Comparison of ENCODE assay signal across 13 cellular contexts in genomic region chr2:224009605-224010330, GRCh38. TPM values are rescaled to one million over a fixed set of nuclear protein-coding genes. Genes with fewer than 3 reads are reported as not detected.
DNase-seq lines count a peak whose midpoint lies in the region; ATAC-seq, FAIRE-seq and TF ChIP-seq lines count a peak whose summit lies in the region.
"Had no signal": no experiment of that assay in that cellular context is flagged by ENCODE, and none has a peak within 500 bp of the region (broad histone marks: within the 10 kb centered on the region; RNA-seq: fewer than 3 reads in every experiment).

No MANE protein-coding gene starts in this region.

- H3K4me1 Mint-ChIP-seq in WTC11 (peaks cover 37% of the 10 kb centered on the region), mesothelial cell of epicardium (peaks cover 8% of the 10 kb centered on the region)

- ATAC-seq in A549 (0 out of 6 replicates have a peak, but pooled peaks of 1 of the 2 experiments have one; percentile 20), WTC11 (no peak), HG03469 (IDR thresholded peaks at IDR 0.05; ENCODE audit: unreplicated experiment) (no peak)

- TF ChIP-seq POLR2A in A549 (IDR thresholded peaks at IDR 0.05; ENCODE audit: low read length), result no peak

- TF ChIP-seq CTCF in A549 (IDR thresholded peaks at IDR 0.05) (no peak), WTC11 (IDR thresholded peaks at IDR 0.05) (no peak), fibroblast of villous mesenchyme (IDR thresholded peaks at IDR 0.05; ENCODE audit: insufficient read depth, low read depth, low read length) (no peak), mesothelial cell of epicardium (IDR thresholded peaks at IDR 0.05; ENCODE audit: unreplicated experiment) (no peak)

- H3K4me2 ChIP-seq in A549, result peak overlapping the region; percentile 34

- H3K4me1 ChIP-seq in A549, result peaks cover 29% of the 10 kb centered on the region
- peaks cover 26% of the 10 kb centered on the region for H3K4me1 ChIP-seq in HUES48 (ENCODE audit: control insufficient read depth, insufficient read depth, low read length)
- H3K4me1 ChIP-seq: vagina had no signal

- H3K9ac ChIP-seq in HUES48 (ENCODE audit: low read depth, low read length), result no peak overlapping the region

- H3K36me3 Mint-ChIP-seq in WTC11, result no peaks in the 10 kb centered on the region
- no peaks in the 10 kb centered on the region for H3K36me3 Mint-ChIP-seq in mesothelial cell of epicardium

- TF ChIP-seq EP300 in A549 (IDR thresholded peaks at IDR 0.05), result no peak

- DNase-seq in A549 (ENCODE audit: low read depth in 1 of 2, low spot score in 1 of 2) (peak in 1 of 2 experiments; percentile 20), WTC11 (ENCODE audit: low spot score) (no peak), fibroblast of villous mesenchyme (ENCODE audit: low read depth) (peak; percentile 57), DMS 273 treated with DMSO at 0.1 percent for 48 hours (lab: John Stamatoyannopoulos, UW) (no peak), mesothelial cell of epicardium (ENCODE audit: low spot score in 2 of 2, unreplicated experiment in 2 of 2) (no peak)
- DNase-seq in activated naive CD4-positive, alpha-beta T cell treated with anti-CD3 and anti-CD28 coated beads, Interleukin-2, amount 50 U/mL, for 16 hours, result no peak
- DNase-seq: activated naive CD4-positive, alpha-beta T cell treated with anti-CD3 and anti-CD28 coated beads, Interleukin-2, amount 10 ng/mL, durations not matched to agents 7 days and 5 days; dermis blood vessel endothelial cell; Karpas-422; nucleus accumbens had no signal

- H3K4me3 ChIP-seq in A549 (no peak overlapping the region), HUES48 (ENCODE audit: low read depth, low read length) (no peak overlapping the region), fibroblast of villous mesenchyme (ENCODE audit: low read depth, low read length) (no peak overlapping the region)
- H3K4me3 ChIP-seq: vagina had no signal

- WGBS in A549 (ENCODE audit: missing lambda C conversion rate), result 85% methylated on average over 5 of the region's 5 CpGs

- no peaks in the 10 kb centered on the region for H3K9me3 Mint-ChIP-seq in WTC11
- no peaks in the 10 kb centered on the region for H3K9me3 Mint-ChIP-seq in mesothelial cell of epicardium
- H3K9me3 Mint-ChIP-seq: activated naive CD4-positive, alpha-beta T cell treated with anti-CD3 and anti-CD28 coated beads, Interleukin-2, amount 10 ng/mL, durations not matched to agents 7 days and 5 days had no signal

- no peaks in the 10 kb centered on the region for H3K27me3 ChIP-seq in HUES48 (ENCODE audit: control insufficient read depth, insufficient read depth, low read length)
- H3K27me3 ChIP-seq: vagina had no signal

- CTCF ChIA-PET in A549 (lab: Yijun Ruan, JAX) (interaction anchor here (1.1 to 1.4 kb wide), 4 partner anchors 15 to 275 kb away, joined by 3 to 4 read pairs (median 4); no protein-coding TSS in a partner anchor), WTC11 (lab: Charles Lee) (interaction anchor here (1.0 to 1.3 kb wide), 2 partner anchors 16 to 39 kb away, joined by 5 to 11 read pairs; no protein-coding TSS in a partner anchor)

- H3K4me3 Mint-ChIP-seq in WTC11 (no peak overlapping the region), mesothelial cell of epicardium (no peak overlapping the region)
- H3K4me3 Mint-ChIP-seq: activated naive CD4-positive, alpha-beta T cell treated with anti-CD3 and anti-CD28 coated beads, Interleukin-2, amount 10 ng/mL, durations not matched to agents 7 days and 5 days had no signal

- H3K27ac Mint-ChIP-seq in WTC11 (peak overlapping the region; percentile 19; the same call in 1 of the 2 replicates), mesothelial cell of epicardium (no peak overlapping the region)
- H3K27ac Mint-ChIP-seq: activated naive CD4-positive, alpha-beta T cell treated with anti-CD3 and anti-CD28 coated beads, Interleukin-2, amount 10 ng/mL, durations not matched to agents 7 days and 5 days had no signal

- POLR2A ChIA-PET in A549 (lab: Yijun Ruan, JAX), result no interaction called here
- POLR2A ChIA-PET in WTC11 (lab: Charles Lee), result interaction anchor here (0.6 kb wide), 1 partner anchor 27 kb away, joined by 3 read pairs; no protein-coding TSS in a partner anchor

- no peak for FAIRE-seq in A549 (lab: Jason Lieb, UNC)

- H3K9me3 ChIP-seq in A549 (no peaks in the 10 kb centered on the region), HUES48 (ENCODE audit: control insufficient read depth, insufficient read depth, low read length) (no peaks in the 10 kb centered on the region)
- H3K9me3 ChIP-seq: vagina had no signal

- H3K27me3 Mint-ChIP-seq in WTC11 (ENCODE audit: low read depth) (no peaks in the 10 kb centered on the region), mesothelial cell of epicardium (ENCODE audit: low read depth) (no peaks in the 10 kb centered on the region)
- H3K27me3 Mint-ChIP-seq: activated naive CD4-positive, alpha-beta T cell treated with anti-CD3 and anti-CD28 coated beads, Interleukin-2, amount 10 ng/mL, durations not matched to agents 7 days and 5 days had no signal

- TF ChIP-seq RAD21 in A549 (conservative IDR thresholded peaks at IDR 0.05 in 1 of 2, IDR thresholded peaks at IDR 0.05 in 1 of 2), result no peak

- H3K27ac ChIP-seq in A549, result peak overlapping the region; percentile 52 to 73
- H3K27ac ChIP-seq in HUES48 (ENCODE audit: low read depth, low read length), result peak overlapping the region; percentile 38
- H3K27ac ChIP-seq: vagina had no signal

- H3K36me3 ChIP-seq in HUES48 (ENCODE audit: control insufficient read depth, insufficient read depth, low read length), result no peaks in the 10 kb centered on the region
- H3K36me3 ChIP-seq: vagina had no signal

TF ChIP-seq in A549, 52 proteins besides CTCF, POLR2A, EP300 and RAD21 (continues in another document):
- TF ChIP-seq FOSL2 (IDR thresholded peaks at IDR 0.05) (no peak), FOSL2 (CRISPR knock-in tag; IDR thresholded peaks at IDR 0.05) (0 out of 2 replicates have a peak, but pooled peaks have one; percentile 21), FOSB (CRISPR knock-in tag; IDR thresholded peaks at IDR 0.05) (no peak), KDM1A (IDR thresholded peaks at IDR 0.05; ENCODE audit: low read depth) (no peak), NFE2L2 (conservative IDR thresholded peaks at IDR 0.05; ENCODE audit: low read length) (peak; percentile 69), MAFK (IDR thresholded peaks at IDR 0.05; ENCODE audit: partially characterized antibody) (peak; percentile 85)

TF ChIP-seq in WTC11, 78 proteins besides CTCF, POLR2A, EP300 and RAD21:
- no peak for TF ChIP-seq JAZF1 (CRISPR knock-in tag; IDR thresholded peaks at IDR 0.05)
- no peak for TF ChIP-seq NR2C2 (CRISPR knock-in tag; IDR thresholded peaks at IDR 0.05)
- TF ChIP-seq PRRX2 (CRISPR knock-in tag; IDR thresholded peaks at IDR 0.05), result no peak

RNA-seq across cellular contexts. Expression of gene SERPINE2, which starts 29.3 kb away (rescaled TPM):
- polyA plus RNA-seq in A549 (2011; rRNA removed) (58.6 and 94.6 TPM in 2 replicates), A549 (2017; fragmentation: RNase III; extraction: RNeasy Plus Mini Kit Qiagen cat#74134 plus additional on column Dnase treatment) (88.2 to 107 TPM (median 97.9 TPM) in 3 replicates)
- polyA plus RNA-seq in A549 (2012; cell fraction: cytosol; rRNA removed), result 66.5 and 112 TPM in 2 replicates
- polyA plus RNA-seq in A549 (2012; cell fraction: nucleus; rRNA removed), result 96.1 and 160 TPM in 2 replicates
- polyA minus RNA-seq in A549 (2011; rRNA and poly(A)+ RNA removed), result 39.4 and 50.9 TPM in 2 replicates
- total RNA-seq in WTC11 (2021) (53.1 to 60.4 TPM (median 54.2 TPM) in 3 replicates), fibroblast of villous mesenchyme (180 and 242 TPM in 2 replicates), mesothelial cell of epicardium (45.9 to 49.9 TPM (median 48.6 TPM) in 3 replicates)

RNA-seq across cellular contexts. Expression of gene MRPL44, which starts 52.5 kb away (rescaled TPM):
- polyA plus RNA-seq in A549 (2011; rRNA removed), result 37.8 and 39.2 TPM in 2 replicates
- polyA plus RNA-seq in A549 (2012; cell fraction: cytosol; rRNA removed), result 20.5 and 23.7 TPM in 2 replicates
- polyA plus RNA-seq in A549 (2012; cell fraction: nucleus; rRNA removed), result 11.1 and 19.5 TPM in 2 replicates
- 39.0 to 40.7 TPM (median 40.0 TPM) in 3 replicates for polyA plus RNA-seq in A549 (2017; fragmentation: RNase III; extraction: RNeasy Plus Mini Kit Qiagen cat#74134 plus additional on column Dnase treatment)
- 8.9 and 10.0 TPM in 2 replicates for polyA minus RNA-seq in A549 (2011; rRNA and poly(A)+ RNA removed)
- total RNA-seq in WTC11 (2021), result 47.6 to 55.3 TPM (median 50.5 TPM) in 3 replicates
- total RNA-seq in fibroblast of villous mesenchyme, result 22.9 and 32.0 TPM in 2 replicates
- total RNA-seq in mesothelial cell of epicardium, result 25.8 to 27.6 TPM (median 27.3 TPM) in 3 replicates
